ENCODE assay signal across 12 cellular contexts in the genomic region with DNA sequence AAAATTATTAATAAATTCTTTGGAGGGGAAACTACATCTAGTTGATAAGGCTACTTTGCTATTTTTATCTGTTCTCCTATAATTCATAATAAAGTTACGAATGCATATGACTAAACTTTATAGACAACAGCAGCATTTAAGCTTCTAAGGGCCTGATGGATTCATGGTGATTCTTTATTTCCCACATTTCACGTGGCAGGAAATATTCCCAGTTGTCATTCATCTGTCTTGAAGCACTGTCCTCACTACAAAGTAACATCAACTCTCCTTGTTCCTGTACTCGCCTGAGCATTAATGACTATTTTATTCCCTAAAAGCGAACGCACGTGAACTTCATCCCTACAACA. TPM values are rescaled to one million over a fixed set of nuclear protein-coding genes. Genes with fewer than 3 reads are reported as not detected.
A peak's percentile ranks its signal among the peaks of the same experiment; 100 is the strongest.
DNase-seq lines count a peak whose midpoint lies in the region; ATAC-seq and TF ChIP-seq lines count a peak whose summit lies in the region.
"Had no signal": no experiment of that assay in that cellular context is flagged by ENCODE, and none has a peak within 500 bp of the region (broad histone marks: within the 10 kb centered on the region; RNA-seq: fewer than 3 reads in every experiment).

No MANE protein-coding gene starts in this region.

- no peak overlapping the region for H3K9ac ChIP-seq in iPS-18a (ENCODE audit: low read length)

- no peak for DNase-seq in cardiac muscle cell (ENCODE audit: low read depth in 1 of 2, low spot score in 1 of 2)
- no peak for DNase-seq in heart right ventricle
- DNase-seq in stimulated activated CD4-positive, alpha-beta T cell treated with anti-CD3 and anti-CD28 coated beads, Interleukin-4, amount 100 ng/mL, for 1 hour, result no peak
- DNase-seq in activated gamma-delta T cell treated with Interleukin-2 at 50 U/mL for 16 hours, result no peak
- no peak for DNase-seq in dermis blood vessel endothelial cell
- DNase-seq: activated CD4-positive, alpha-beta T cell treated with anti-CD3 and anti-CD28 coated beads for 4 hours; activated naive CD4-positive, alpha-beta T cell; effector memory CD4-positive, alpha-beta T cell; stimulated activated CD4-positive, alpha-beta T cell treated with anti-CD3 and anti-CD28 coated beads, Interleukin-2, amount 100 ng/mL, for 24 hours had no signal

- H3K4me1 ChIP-seq in cardiac muscle cell (ENCODE audit: low read depth), result peaks cover 9% of the 10 kb centered on the region
- peaks cover 8 to 44% (median 31%) of the 10 kb centered on the region in 9 donors for H3K4me1 ChIP-seq in heart right ventricle
- H3K4me1 ChIP-seq in iPS-18a (ENCODE audit: control insufficient read depth, low read depth, low read length), result peaks cover 18% of the 10 kb centered on the region

- 39 to 60% methylated on average over 6 of the region's 6 CpGs for WGBS in heart right ventricle, 2 donors

- intact Hi-C loops in heart right ventricle (cut with DNase I), result loop anchor here in 1 of 10 donors (10.0 kb wide), 1 partner anchor 1140 kb away; no protein-coding TSS in a partner anchor

- no peaks in the 10 kb centered on the region for H3K36me3 ChIP-seq in cardiac muscle cell
- no peaks in the 10 kb centered on the region for H3K36me3 ChIP-seq in heart right ventricle
- no peaks in the 10 kb centered on the region for H3K36me3 ChIP-seq in iPS-18a (ENCODE audit: control insufficient read depth, low read depth, low read length)

- H3K27ac ChIP-seq in cardiac muscle cell (no peak overlapping the region), heart right ventricle (no peak overlapping the region), iPS-18a (ENCODE audit: low read length) (no peak overlapping the region)

- no peaks in the 10 kb centered on the region for H3K9me3 ChIP-seq in cardiac muscle cell (ENCODE audit: low read depth)
- H3K9me3 ChIP-seq in heart right ventricle, result no peaks in the 10 kb centered on the region
- H3K9me3 ChIP-seq in iPS-18a (ENCODE audit: control insufficient read depth, low read depth, low read length), result no peaks in the 10 kb centered on the region

- ATAC-seq in heart right ventricle, result no peak
- no peak for ATAC-seq in HG03097 (IDR thresholded peaks at IDR 0.05; ENCODE audit: low FRiP score, unreplicated experiment)

- peak overlapping the region; percentile 23 for H3K4me3 ChIP-seq in cardiac muscle cell
- H3K4me3 ChIP-seq in heart right ventricle, result no peak overlapping the region
- H3K4me3 ChIP-seq in WI38 (ENCODE audit: low read depth, low read length), result peak overlapping the region; percentile 84
- peak overlapping the region; percentile 91 for H3K4me3 ChIP-seq in iPS-18a (ENCODE audit: low read length)

- no peak for TF ChIP-seq CTCF in cardiac muscle cell (IDR thresholded peaks at IDR 0.05; ENCODE audit: low read depth, low read length)
- TF ChIP-seq CTCF in heart right ventricle (IDR thresholded peaks at IDR 0.05), result no peak
- no peak for TF ChIP-seq CTCF in WI38 (IDR thresholded peaks at IDR 0.05; ENCODE audit: low read depth, low read length)

- peaks cover 55% of the 10 kb centered on the region for H3K27me3 ChIP-seq in cardiac muscle cell
- H3K27me3 ChIP-seq in heart right ventricle, result peaks cover 5 to 87% (median 81%) of the 10 kb centered on the region in 7 donors
- H3K27me3 ChIP-seq in iPS-18a (ENCODE audit: control insufficient read depth, insufficient read depth, low read length), result peaks cover 41% of the 10 kb centered on the region

RNA-seq across cellular contexts. Expression of a gene that starts 2.6 kb away (rescaled TPM):
- total RNA-seq in cardiac muscle cell (1.4 and 1.5 TPM in 2 replicates), heart right ventricle (1 to 10 TPM in 4 of 10 donors, under 1 TPM in 6; 0.42 to 2.3 (median 0.89) TPM), dermis blood vessel endothelial cell (0.33 and 0.85 TPM in 2 replicates)
- polyA plus RNA-seq in cardiac muscle cell (0.89 and 1.0 TPM in 2 replicates), heart right ventricle (under 1 TPM; 0.29 to 0.59 TPM)

Comparison
In these comparisons a context has a peak if more than half of its experiments do, and no peak if none do; other contexts are left out.
1. H3K4me3 ChIP-seq: peak in cardiac muscle cell (single experiment), WI38 (single experiment) and iPS-18a (single experiment); none in heart right ventricle (0 of 10).